10 cellular contexts compared by ENCODE assay signal in the genomic region with DNA sequence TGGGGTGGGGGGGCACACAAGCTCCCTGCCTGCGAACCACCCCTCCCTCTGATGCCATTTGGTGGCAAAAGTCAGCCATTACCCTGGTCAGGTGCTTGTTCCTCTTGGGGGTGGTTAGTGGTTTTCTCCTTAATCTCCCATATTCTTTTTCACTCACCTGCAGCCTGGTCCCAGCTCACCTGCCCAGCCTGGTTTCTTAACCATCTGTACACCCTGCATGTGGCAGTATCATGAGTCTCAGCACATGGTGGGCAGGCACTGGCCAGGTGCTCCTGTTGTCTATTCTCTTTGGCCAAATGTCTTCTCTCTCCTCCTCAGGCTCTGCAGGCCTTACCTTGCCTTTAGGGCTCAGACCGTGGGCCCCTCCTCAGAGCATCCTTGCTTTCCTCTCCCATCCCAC. TPM values are rescaled to one million over a fixed set of nuclear protein-coding genes. Genes with fewer than 3 reads are reported as not detected.
DNase-seq lines count a peak whose midpoint lies in the region; ATAC-seq, FAIRE-seq and TF ChIP-seq lines count a peak whose summit lies in the region.
"Had no signal": no experiment of that assay in that cellular context is flagged by ENCODE, and none has a peak within 500 bp of the region (broad histone marks: within the 10 kb centered on the region; RNA-seq: fewer than 3 reads in every experiment).

No MANE protein-coding gene starts in this region.

- no peak for DNase-seq in CD4-positive, alpha-beta memory T cell
- DNase-seq in GM12878 (ENCODE audit: low read depth, low spot score) (no peak), GM10266 (ENCODE audit: extremely low spot score) (no peak), H7 (no peak), NOMO-1 treated with dmso at 0.1 percent for 144 hours (lab: John Stamatoyannopoulos, UW; ENCODE audit: unreplicated experiment) (no peak)
- no peak for DNase-seq in naive thymus-derived CD8-positive, alpha-beta T cell
- DNase-seq: NCI-H524 treated with DMSO at 0.1 percent for 48 hours had no signal

- no peak for FAIRE-seq in GM12878 (lab: Jason Lieb, UNC)
- FAIRE-seq: frontal cortex had no signal

- in situ Hi-C loops in GM12878 (cut with MboI), result no loop called here

- H3K27ac Mint-ChIP-seq in CD4-positive, alpha-beta memory T cell, result peak overlapping the region; percentile 97 to 100 (median 100)
- H3K27ac Mint-ChIP-seq in naive thymus-derived CD8-positive, alpha-beta T cell, result peak overlapping the region; percentile 88 to 99 (median 98)

- ATAC-seq in GM12878, result no peak
- ATAC-seq in naive thymus-derived CD8-positive, alpha-beta T cell, result no peak
- ATAC-seq in HG03571 (IDR thresholded peaks at IDR 0.05; ENCODE audit: unreplicated experiment), result no peak

- H3K4me1 ChIP-seq in CD4-positive, alpha-beta memory T cell (ENCODE audit: insufficient read depth, low read length), result peaks cover 97% of the 10 kb centered on the region
- H3K4me1 ChIP-seq in Loucy (ENCODE audit: insufficient read depth, low read length, poor library complexity, severe bottlenecking), result peaks cover 80% of the 10 kb centered on the region
- peaks cover 75% of the 10 kb centered on the region for H3K4me1 ChIP-seq in GM12878 (ENCODE audit: control insufficient read depth, insufficient read depth, low read length)

- no peak overlapping the region for H3K4me3 ChIP-seq in CD4-positive, alpha-beta memory T cell (ENCODE audit: low read length in 2 of 2)
- H3K4me3 ChIP-seq in Loucy (ENCODE audit: low read length, poor library complexity, severe bottlenecking) (no peak overlapping the region), GM12878 (no peak overlapping the region), H7 (ENCODE audit: insufficient read depth, low read depth, low read length) (no peak overlapping the region)

- no peak for TF ChIP-seq POLR2A in GM12878 (IDR thresholded peaks at IDR 0.05; ENCODE audit: low read depth, low read length)

- H2AFZ ChIP-seq in Loucy (ENCODE audit: low read length) (no peak overlapping the region), GM12878 (ENCODE audit: control insufficient read depth, low read depth, low read length) (no peak overlapping the region)

- H3K27ac ChIP-seq in CD4-positive, alpha-beta memory T cell (ENCODE audit: low read depth, low read length), result peak overlapping the region; percentile 96
- peak overlapping the region; percentile 98 for H3K27ac ChIP-seq in GM12878 (ENCODE audit: control insufficient read depth, insufficient read depth)

- peaks cover 61 to 94% (median 85%) of the 10 kb centered on the region in 4 donors for H3K4me1 Mint-ChIP-seq in CD4-positive, alpha-beta memory T cell
- H3K4me1 Mint-ChIP-seq in naive thymus-derived CD8-positive, alpha-beta T cell, result peaks cover 32 to 93% (median 77%) of the 10 kb centered on the region in 4 donors

- peaks cover 3 to 15% of the 10 kb centered on the region in 2 donors for H3K36me3 Mint-ChIP-seq in CD4-positive, alpha-beta memory T cell
- peaks cover 0 to 3% (median 0%) of the 10 kb centered on the region in 3 donors for H3K36me3 Mint-ChIP-seq in naive thymus-derived CD8-positive, alpha-beta T cell

- no peaks in the 10 kb centered on the region for H3K9me2 ChIP-seq in Loucy (replicated peaks; ENCODE audit: low read depth, low read length)

- 100% methylated on average over 2 of the region's 2 CpGs for WGBS in GM12878 (ENCODE audit: insufficient coverage, insufficient replicate concordance, low lambda C conversion rate, missing lambda C conversion rate)

- H3F3A ChIP-seq in Loucy (ENCODE audit: low read depth), result peaks cover under 1% of the 10 kb centered on the region; the same call in 1 of the 2 replicates

- CTCF ChIA-PET in CD4-positive, alpha-beta memory T cell (lab: Charles Lee; ENCODE audit: partially characterized antibody), result interaction anchor here (0.6 to 6.8 kb wide), 4 partner anchors 12 to 287 kb away, joined by 3 to 48 read pairs (median 3); partner anchors contain the start of gene OGDH
- CTCF ChIA-PET in GM12878 (lab: Yijun Ruan, JAX), result interaction anchor here (0.6 to 3.4 kb wide), 9 partner anchors 8 to 286 kb away, joined by 3 to 18 read pairs (median 3); partner anchors contain the start of gene H2AZ2

- H3K27me3 ChIP-seq in CD4-positive, alpha-beta memory T cell (ENCODE audit: insufficient read depth, low read length), result no peaks in the 10 kb centered on the region
- H3K27me3 ChIP-seq in Loucy (ENCODE audit: insufficient read depth, low read length, poor library complexity, severe bottlenecking) (no peaks in the 10 kb centered on the region), GM12878 (replicated peaks in 1 of 2; ENCODE audit: control insufficient read depth in 2 of 2, insufficient read depth in 2 of 2, low read length in 1 of 2) (no peaks in the 10 kb centered on the region), H7 (ENCODE audit: control insufficient read depth, insufficient read depth, low read length) (no peaks in the 10 kb centered on the region)

- peak overlapping the region; percentile 8 for H3K4me2 ChIP-seq in Loucy (ENCODE audit: low read depth, low read length, poor library complexity, severe bottlenecking)
- no peak overlapping the region for H3K4me2 ChIP-seq in GM12878 (ENCODE audit: control insufficient read depth, insufficient read depth)

- intact Hi-C loops in CD4-positive, alpha-beta memory T cell (cut with micrococcal nuclease), result no loop called here
- intact Hi-C loops in GM12878 (cut with micrococcal nuclease; ENCODE audit: unreplicated experiment), result loop anchor here (10.0 kb wide), 1 partner anchor 388 kb away; no protein-coding TSS in a partner anchor

- H3K9me3 ChIP-seq in CD4-positive, alpha-beta memory T cell (ENCODE audit: control insufficient read depth in 1 of 2, low read length in 2 of 2), result no peaks in the 10 kb centered on the region
- no peaks in the 10 kb centered on the region for H3K9me3 ChIP-seq in Loucy (ENCODE audit: insufficient read depth, low read depth, low read length)
- no peaks in the 10 kb centered on the region for H3K9me3 ChIP-seq in GM12878 (replicated peaks; ENCODE audit: control insufficient read depth, insufficient read depth, low read length)

- H3K79me2 ChIP-seq in Loucy (ENCODE audit: insufficient read depth, low read length) (peaks cover 29% of the 10 kb centered on the region; the same call in 1 of the 2 replicates), GM12878 (ENCODE audit: control insufficient read depth, insufficient read depth, low read length) (peaks cover 26% of the 10 kb centered on the region)

- peak overlapping the region in 4 of 8 donors; percentile 15 to 67 (median 38) for H3K4me3 Mint-ChIP-seq in CD4-positive, alpha-beta memory T cell
- H3K4me3 Mint-ChIP-seq in naive thymus-derived CD8-positive, alpha-beta T cell, result peak overlapping the region in 1 of 10 donors; percentile 1

- SMC1A ChIA-PET in GM12878 (lab: Charles Lee; ENCODE audit: uncharacterized antibody, unreplicated experiment), result interaction anchor here (1.0 to 10.4 kb wide), 10 partner anchors 8 to 210 kb away, joined by 3 to 106 read pairs (median 6); partner anchors contain the start of gene OGDH

- POLR2A ChIA-PET in CD4-positive, alpha-beta memory T cell (lab: Charles Lee; ENCODE audit: partially characterized antibody), result interaction anchor here (0.9 to 29.4 kb wide), 7 partner anchors 17 to 249 kb away, joined by 3 to 1226 read pairs (median 6); partner anchors contain the start of genes DDX56, OGDH, PURB and TMED4
- POLR2A ChIA-PET in GM12878 (lab: Charles Lee), result interaction anchor here (0.6 to 9.3 kb wide), 12 partner anchors 12 to 223 kb away, joined by 3 to 95 read pairs (median 12); partner anchors contain the start of genes OGDH, TMED4 and ZMIZ2
- POLR2A ChIA-PET in naive thymus-derived CD8-positive, alpha-beta T cell (lab: Charles Lee), result interaction anchor here (0.6 to 5.1 kb wide), 3 partner anchors 11 to 63 kb away, joined by 3 to 47 read pairs (median 5); partner anchors contain the start of genes DDX56 and OGDH

- no peaks in the 10 kb centered on the region for H3K36me3 ChIP-seq in CD4-positive, alpha-beta memory T cell (ENCODE audit: insufficient read depth, low read length)
- no peaks in the 10 kb centered on the region for H3K36me3 ChIP-seq in Loucy (ENCODE audit: insufficient read depth, low read length)
- H3K36me3 ChIP-seq in GM12878 (ENCODE audit: control insufficient read depth in 2 of 2, insufficient read depth in 2 of 2, low read length in 1 of 2), result peaks cover 0 to 2% of the 10 kb centered on the region in 2 experiments; a peak in 2 of 4 replicates
- H3K36me3 ChIP-seq in H7 (replicated peaks; ENCODE audit: control insufficient read depth, insufficient read depth, low read length), result no peaks in the 10 kb centered on the region

- TF ChIP-seq RAD21 in GM12878 (IDR thresholded peaks at IDR 0.05; ENCODE audit: insufficient read depth, low read depth, low read length), result no peak

- no peak for TF ChIP-seq CTCF in Loucy (conservative IDR thresholded peaks at IDR 0.05; ENCODE audit: low read length)
- no peak for TF ChIP-seq CTCF in GM12878 (IDR thresholded peaks at IDR 0.05 in 2 of 3, conservative IDR thresholded peaks at IDR 0.05 in 1 of 3; ENCODE audit: control insufficient read depth in 2 of 3, extremely low read depth in 1 of 3, insufficient read depth in 1 of 3, low read depth in 3 of 3, low read length in 3 of 3)
- TF ChIP-seq CTCF in GM10266 (IDR thresholded peaks at IDR 0.05; ENCODE audit: control insufficient read depth, insufficient read depth, low read depth, missing control alignments), result no peak

- peaks cover 0 to 2% (median 0%) of the 10 kb centered on the region in 8 donors for H3K9me3 Mint-ChIP-seq in CD4-positive, alpha-beta memory T cell
- peaks cover 0 to 10% (median 0%) of the 10 kb centered on the region in 9 donors for H3K9me3 Mint-ChIP-seq in naive thymus-derived CD8-positive, alpha-beta T cell

- no peaks in the 10 kb centered on the region for H3K27me3 Mint-ChIP-seq in CD4-positive, alpha-beta memory T cell
- no peaks in the 10 kb centered on the region for H3K27me3 Mint-ChIP-seq in naive thymus-derived CD8-positive, alpha-beta T cell

- BruUV-seq in GM12878 (replicated peaks; lab: Mats Ljungman, UMichigan), result no TSS peak

- RAD21 ChIA-PET in GM12878 (lab: Charles Lee; ENCODE audit: unreplicated experiment), result interaction anchor here (0.7 to 13.2 kb wide), 6 partner anchors 11 to 162 kb away, joined by 3 to 130 read pairs (median 8); partner anchors contain the start of genes OGDH and ZMIZ2

- H4K20me1 ChIP-seq in Loucy (ENCODE audit: insufficient read depth, low read length, poor library complexity, severe bottlenecking) (peaks cover 1% of the 10 kb centered on the region), GM12878 (ENCODE audit: control insufficient read depth, insufficient read depth) (no peaks in the 10 kb centered on the region)

- peak overlapping the region; percentile 47 for H3K9ac ChIP-seq in Loucy (ENCODE audit: low read depth, low read length, poor library complexity, severe bottlenecking)
- H3K9ac ChIP-seq in GM12878 (ENCODE audit: control insufficient read depth, insufficient read depth, low read length), result no peak overlapping the region

- no peak for TF ChIP-seq EP300 in GM12878 (IDR thresholded peaks at IDR 0.05; ENCODE audit: borderline replicate concordance in 1 of 2, control insufficient read depth in 1 of 2, low read depth in 2 of 2, low read length in 2 of 2)

RNA-seq across cellular contexts. Expression of gene OGDH, which starts 30.5 kb away (rescaled TPM):
- 100 to 1,000 TPM; 116 to 126 TPM for total RNA-seq in CD4-positive, alpha-beta memory T cell
- 10 to 100 TPM; 42.2 to 61.6 TPM for polyA plus RNA-seq in CD4-positive, alpha-beta memory T cell
- 59.5 and 66.5 TPM in 2 replicates for total RNA-seq in GM12878 (2013; cell fraction: nucleolus; rRNA removed)
- total RNA-seq in GM12878 (2014; rRNA removed) (60.6 and 63.5 TPM in 2 replicates), GM12878 (2014; rRNA removed; fragmentation: Illumina TruSeq; extraction: Trizol) (20.5 and 23.1 TPM in 2 replicates), GM12878 (2021) (103 and 104 TPM in 2 replicates)
- polyA plus RNA-seq in GM12878 (2011; ENCODE audit: low read depth), result 21.1 TPM
- polyA plus RNA-seq in GM12878 (2011; rRNA removed) (16.7 and 33.8 TPM in 2 replicates), GM12878 (2014; fragmentation: Illumina TruSeq; extraction: Trizol) (39.9 and 56.7 TPM in 2 replicates), GM12878 (2014; fragmentation: Nextera tagmentation; extraction: Ambion mirVana) (1 to 10 TPM; 4.1 to 4.2 TPM), GM12878 (2014; rRNA removed) (44.7 and 49.1 TPM in 2 replicates), GM12878 (2016; fragmentation: Nextera tagmentation; extraction: Ambion mirVana) (10 to 100 TPM; 52.0 to 53.2 TPM)
- polyA plus RNA-seq in GM12878 (2011; cell fraction: cytosol; rRNA removed), result 49.7 and 61.0 TPM in 2 replicates
- polyA plus RNA-seq in GM12878 (2011; cell fraction: nucleus; rRNA removed), result 98.8 and 106 TPM in 2 replicates
- 38.1 and 42.9 TPM in 2 replicates for polyA plus RNA-seq in GM12878 (2012)
- polyA minus RNA-seq in GM12878 (2011; rRNA and poly(A)+ RNA removed), result 87.7 and 88.6 TPM in 2 replicates
- 34.1 and 34.2 TPM in 2 replicates for polyA minus RNA-seq in GM12878 (2011; cell fraction: cytosol; rRNA and poly(A)+ RNA removed)
- polyA minus RNA-seq in GM12878 (2011; cell fraction: nucleus; rRNA and poly(A)+ RNA removed), result 25.9 and 35.4 TPM in 2 replicates
- 10 to 100 TPM; 66.0 to 67.5 TPM for total RNA-seq in naive thymus-derived CD8-positive, alpha-beta T cell
- polyA plus RNA-seq in naive thymus-derived CD8-positive, alpha-beta T cell, result 10 to 100 TPM; 23.9 to 30.6 (median 25.6) TPM
- total RNA-seq in H7 (2014; rRNA removed; shearing (Covaris generic)), result 63.1 and 71.3 TPM in 2 replicates

RNA-seq across cellular contexts. Expression of gene TMED4, which starts 54.9 kb away (rescaled TPM):
- total RNA-seq in CD4-positive, alpha-beta memory T cell, result 100 to 1,000 TPM; 108 to 110 TPM
- polyA plus RNA-seq in CD4-positive, alpha-beta memory T cell, result 10 to 100 TPM; 65.4 to 68.1 TPM
- 141 and 178 TPM in 2 replicates for total RNA-seq in GM12878 (2013; cell fraction: nucleolus; rRNA removed)
- 71.3 and 75.3 TPM in 2 replicates for total RNA-seq in GM12878 (2014; rRNA removed)
- total RNA-seq in GM12878 (2014; rRNA removed; fragmentation: Illumina TruSeq; extraction: Trizol), result 39.1 and 41.4 TPM in 2 replicates
- total RNA-seq in GM12878 (2021), result 41.6 and 48.1 TPM in 2 replicates
- polyA plus RNA-seq in GM12878 (2011; ENCODE audit: low read depth), result 49.3 TPM
- polyA plus RNA-seq in GM12878 (2011; rRNA removed), result 67.1 and 69.8 TPM in 2 replicates
- polyA plus RNA-seq in GM12878 (2011; cell fraction: cytosol; rRNA removed), result 82.6 and 87.1 TPM in 2 replicates
- polyA plus RNA-seq in GM12878 (2011; cell fraction: nucleus; rRNA removed), result 70.6 and 72.2 TPM in 2 replicates
- polyA plus RNA-seq in GM12878 (2012), result 51.2 and 51.5 TPM in 2 replicates
- 37.3 and 38.9 TPM in 2 replicates for polyA plus RNA-seq in GM12878 (2014; fragmentation: Illumina TruSeq; extraction: Trizol)
- polyA plus RNA-seq in GM12878 (2014; fragmentation: Nextera tagmentation; extraction: Ambion mirVana), result 10 to 100 TPM; 20.8 to 21.0 TPM
- polyA plus RNA-seq in GM12878 (2014; rRNA removed), result 48.1 and 53.9 TPM in 2 replicates
- 10 to 100 TPM; 55.6 to 57.4 TPM for polyA plus RNA-seq in GM12878 (2016; fragmentation: Nextera tagmentation; extraction: Ambion mirVana)
- 58.4 and 72.4 TPM in 2 replicates for polyA minus RNA-seq in GM12878 (2011; rRNA and poly(A)+ RNA removed)
- 28.4 and 31.1 TPM in 2 replicates for polyA minus RNA-seq in GM12878 (2011; cell fraction: cytosol; rRNA and poly(A)+ RNA removed)
- 33.5 and 53.0 TPM in 2 replicates for polyA minus RNA-seq in GM12878 (2011; cell fraction: nucleus; rRNA and poly(A)+ RNA removed)
- 100 to 1,000 TPM; 109 to 110 TPM for total RNA-seq in naive thymus-derived CD8-positive, alpha-beta T cell
- polyA plus RNA-seq in naive thymus-derived CD8-positive, alpha-beta T cell, result 10 to 100 TPM; 61.4 to 80.4 (median 71.8) TPM
- total RNA-seq in H7 (2014; rRNA removed; shearing (Covaris generic)), result 94.4 and 114 TPM in 2 replicates
